In the genomic region with DNA sequence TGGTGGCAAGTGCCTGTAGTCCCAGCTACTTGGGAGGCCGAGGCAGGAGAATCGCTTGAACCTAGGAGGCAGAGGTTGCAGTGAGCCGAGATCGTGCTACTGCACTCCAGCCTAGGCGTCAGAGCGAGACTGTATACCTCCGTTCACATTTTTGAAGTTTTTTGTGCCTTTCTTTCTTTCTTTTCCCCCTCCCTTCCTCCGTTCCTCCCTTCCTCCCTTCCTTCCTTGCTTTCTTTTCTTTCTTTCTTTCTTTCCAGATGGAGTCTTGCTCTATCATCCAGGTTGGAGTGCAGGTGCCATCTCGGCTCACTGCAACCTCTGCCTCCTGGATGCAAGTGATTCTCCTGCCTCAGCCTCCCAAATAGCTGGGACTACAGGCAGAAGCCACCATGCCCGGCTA, we compare ENCODE assay signal across 19 cellular contexts. TPM values are rescaled to one million over a fixed set of nuclear protein-coding genes. Genes with fewer than 3 reads are reported as not detected.
"Had no signal": no experiment of that assay in that cellular context is flagged by ENCODE, and none has a peak within 500 bp of the region (broad histone marks: within the 10 kb centered on the region; RNA-seq: fewer than 3 reads in every experiment).

No MANE protein-coding gene starts in this region.

RNA-seq across cellular contexts. Expression of a gene that starts 4.4 kb away (rescaled TPM):
- total RNA-seq: T-helper 17 cell; T-helper 2 cell treated with Interferon-gamma antibody and Interleukin-4, amounts not matched to agents 100 ng/mL and 5 ng/mL, for 36 hours had no signal

RNA-seq across cellular contexts. Expression of a gene that starts 19.3 kb away (rescaled TPM):
- total RNA-seq: activated B cell treated with CpG ODN at 0.5 μM for 24 hours; activated CD4-positive, alpha-beta T cell treated with anti-CD3 and anti-CD28 coated beads, Interleukin-2, amount 10 ng/mL, durations not matched to agents 24 days and 14 days; activated CD8-positive, alpha-beta memory T cell treated with anti-CD3 and anti-CD28 coated beads for 36 hours; activated naive CD4-positive, alpha-beta T cell treated with anti-CD3 and anti-CD28 coated beads for 36 hours; activated T-cell treated with anti-CD3 and anti-CD28 coated beads, Interleukin-2, amount 50 U/mL, for 4 hours; activated T-helper 1 cell treated with anti-CD3 and anti-CD28 coated beads, Interleukin-12 subunit alpha, Interleukin-12 subunit beta, Interleukin-2, Interleukin-4 antibody, amounts not matched to agents 30 ng/mL and 10 ng/mL and 1 ng/mL, durations not matched to agents 14 hours and 24 hours and 36 hours; astrocyte; body of pancreas; cardiac septum; T-helper 1 cell treated with Interleukin-12 subunit alpha and Interleukin-12 subunit beta and Interleukin-4 antibody, amounts not matched to agents 30 ng/mL and 1 ng/mL, for 36 hours; T-helper 17 cell had no signal

RNA-seq across cellular contexts. Expression of a gene that starts 34.9 kb away (rescaled TPM):
- total RNA-seq: activated CD4-positive, alpha-beta memory T cell treated with anti-CD3 and anti-CD28 coated beads for 36 hours; activated CD4-positive, alpha-beta T cell treated with anti-CD3 and anti-CD28 coated beads, Interleukin-2, amount 10 ng/mL, durations not matched to agents 24 days and 14 days; activated CD8-positive, alpha-beta memory T cell treated with anti-CD3 and anti-CD28 coated beads for 36 hours; activated CD8-positive, alpha-beta T cell treated with anti-CD3 and anti-CD28 coated beads for 36 hours; activated naive CD4-positive, alpha-beta T cell treated with anti-CD3 and anti-CD28 coated beads for 36 hours; activated naive CD4-positive, alpha-beta T cell treated with anti-CD3 and anti-CD28 coated beads, Interleukin-2, amount 50 U/mL, for 72 hours; activated naive CD8-positive, alpha-beta T cell treated with anti-CD3 and anti-CD28 coated beads for 36 hours; activated T-cell treated with anti-CD3 and anti-CD28 coated beads, Interleukin-2, amount 50 U/mL, for 4 hours; activated T-cell treated with anti-CD3 and anti-CD28 coated beads, Interleukin-2, amount 50 U/mL, for 72 hours; activated T-helper 1 cell treated with anti-CD3 and anti-CD28 coated beads, Interleukin-12 subunit alpha, Interleukin-12 subunit beta, Interleukin-2, Interleukin-4 antibody, amounts not matched to agents 30 ng/mL and 10 ng/mL and 1 ng/mL, durations not matched to agents 14 hours and 24 hours and 36 hours; activated T-helper 17 cell treated with anti-CD3 and anti-CD28 coated beads, Interleukin-2, amount 50 U/mL, for 72 hours; body of pancreas; T-cell; T-helper 1 cell treated with Interleukin-12 subunit alpha and Interleukin-12 subunit beta and Interleukin-4 antibody, amounts not matched to agents 30 ng/mL and 1 ng/mL, for 36 hours; T-helper 17 cell; T-helper 2 cell treated with Interferon-gamma antibody and Interleukin-4, amounts not matched to agents 100 ng/mL and 5 ng/mL, for 36 hours had no signal
